In genomic region chr10:101771380-101771779, GRCh38 we compare ENCODE assay signal across 18 cellular contexts. TPM values are rescaled to one million over a fixed set of nuclear protein-coding genes. Genes with fewer than 3 reads are reported as not detected.
DNase-seq lines count a peak whose midpoint lies in the region; ATAC-seq, FAIRE-seq and TF ChIP-seq lines count a peak whose summit lies in the region.
"Had no signal": no experiment of that assay in that cellular context is flagged by ENCODE, and none has a peak within 500 bp of the region (broad histone marks: within the 10 kb centered on the region; RNA-seq: fewer than 3 reads in every experiment).

No MANE protein-coding gene starts in this region.

- no peak overlapping the region for H3K14ac ChIP-seq in neuronal stem cell (ENCODE audit: low read length)

- H3K4me3 Mint-ChIP-seq in GM23338: peak overlapping the region; percentile 33; the same call in 1 of the 3 replicates
- H3K4me3 Mint-ChIP-seq: CD8-positive, alpha-beta T cell had no signal

- WGBS in neuronal stem cell (ENCODE audit: extremely low coverage in 2 of 2, insufficient read length in 2 of 2, insufficient replicate concordance in 1 of 2), 2 donors: no CpG with 5 or more reads among the region's 10 CpGs

- H3K4me2 ChIP-seq in GM23338 (no peak overlapping the region), neuronal stem cell (ENCODE audit: insufficient read depth, low read length, poor library complexity, severe bottlenecking) (no peak overlapping the region)

- H3K9me3 ChIP-seq in kidney (ENCODE audit: control insufficient read depth in 1 of 2, low read length in 2 of 2): no peaks in the 10 kb centered on the region
- no peaks in the 10 kb centered on the region for H3K9me3 ChIP-seq in neuronal stem cell (replicated peaks in 1 of 2; ENCODE audit: control insufficient read depth in 2 of 2, insufficient read depth in 1 of 2, low read depth in 1 of 2, low read length in 2 of 2)

- peak overlapping the region; percentile 72 for H3K18ac ChIP-seq in neuronal stem cell (ENCODE audit: low read length)

- H3K4me1 Mint-ChIP-seq in GM23338: peaks cover 40% of the 10 kb centered on the region

- no peaks in the 10 kb centered on the region; the same call in 2 of the 3 replicates for H3K36me3 Mint-ChIP-seq in GM23338 (ENCODE audit: low read depth)
- H3K36me3 Mint-ChIP-seq: CD14-positive monocyte; CD8-positive, alpha-beta T cell had no signal

- no peak overlapping the region for H3K9ac ChIP-seq in kidney (ENCODE audit: low read length in 2 of 2)
- H3K9ac ChIP-seq in neuronal stem cell (ENCODE audit: low read depth, low read length, poor library complexity): no peak overlapping the region

- no peak overlapping the region for H3K4ac ChIP-seq in neuronal stem cell (ENCODE audit: low read length)

- H4K20me1 ChIP-seq in GM23338 (replicated peaks; ENCODE audit: insufficient read depth): no peaks in the 10 kb centered on the region

- no peak overlapping the region for H4K8ac ChIP-seq in neuronal stem cell (ENCODE audit: low read depth, low read length)

- H3K9me2 ChIP-seq in GM23338 (ENCODE audit: insufficient read depth): no peaks in the 10 kb centered on the region

- H3F3A ChIP-seq in GM23338 (replicated peaks; ENCODE audit: low read depth): peaks cover 11% of the 10 kb centered on the region; the same call in 1 of the 2 replicates

- H3K27me3 ChIP-seq in GM23338 (ENCODE audit: insufficient read depth) (peaks cover 47% of the 10 kb centered on the region), neuronal stem cell (ENCODE audit: control insufficient read depth in 3 of 3, insufficient read depth in 3 of 3, low read depth in 1 of 3, low read length in 3 of 3) (peaks cover 0 to 96% (median 18%) of the 10 kb centered on the region in 3 experiments)

- H3K4me1 ChIP-seq in GM23338 (ENCODE audit: insufficient read depth) (peaks cover 28% of the 10 kb centered on the region), kidney (ENCODE audit: control insufficient read depth in 1 of 2, insufficient read depth in 1 of 2, low read depth in 1 of 2, low read length in 2 of 2) (peaks cover 0 to 13% of the 10 kb centered on the region in 2 donors), neuronal stem cell (ENCODE audit: control insufficient read depth in 2 of 2, insufficient read depth in 1 of 2, low read depth in 1 of 2, low read length in 2 of 2) (peaks cover 0 to 38% of the 10 kb centered on the region in 2 donors)

- no peak overlapping the region for H3K4me3 ChIP-seq in GM23338
- H3K4me3 ChIP-seq in kidney (ENCODE audit: low read length in 2 of 2): no peak overlapping the region
- H3K4me3 ChIP-seq in neuronal stem cell (ENCODE audit: low read length in 2 of 2): no peak overlapping the region

- peaks cover 56% of the 10 kb centered on the region for H3K27me3 Mint-ChIP-seq in GM23338 (ENCODE audit: insufficient read depth, low read depth, poor library complexity)

- DNase-seq in AG20443 (ENCODE audit: low spot score): peak; percentile 7
- no peak for DNase-seq in GM23338 (ENCODE audit: low spot score)
- DNase-seq in kidney: peak; percentile 52
- DNase-seq in neuronal stem cell (ENCODE audit: low spot score): no peak
- DNase-seq in NCI-H1092 (lab: John Stamatoyannopoulos, UW): no peak
- no peak for DNase-seq in iPS-NIHi11 (ENCODE audit: low spot score)
- DNase-seq: CD8-positive, alpha-beta T cell; COR-L47; GF-D8; IMR-90; KBM-7 had no signal

- no peak overlapping the region for H3K27ac Mint-ChIP-seq in GM23338
- H3K27ac Mint-ChIP-seq: CD14-positive monocyte; CD8-positive, alpha-beta T cell had no signal

- H3K36me3 ChIP-seq in GM23338 (ENCODE audit: insufficient read depth): no peaks in the 10 kb centered on the region
- H3K36me3 ChIP-seq in kidney (ENCODE audit: control insufficient read depth in 1 of 2, insufficient read depth in 2 of 2, low read length in 2 of 2): no peaks in the 10 kb centered on the region
- H3K36me3 ChIP-seq in neuronal stem cell (replicated peaks in 1 of 2; ENCODE audit: control insufficient read depth in 2 of 2, insufficient read depth in 2 of 2, low read length in 2 of 2): peaks cover 0 to 2% of the 10 kb centered on the region in 2 donors

- H2BK5ac ChIP-seq in neuronal stem cell (ENCODE audit: low read length): no peak overlapping the region

- ATAC-seq in GM23338 (no peak), HG03457 (IDR thresholded peaks at IDR 0.05; ENCODE audit: unreplicated experiment) (no peak), GM18868 (IDR thresholded peaks at IDR 0.05; ENCODE audit: unreplicated experiment) (no peak)
- ATAC-seq: CD8-positive, alpha-beta T cell had no signal

- H2AFZ ChIP-seq in GM23338 (no peak overlapping the region), neuronal stem cell (ENCODE audit: low read length) (no peak overlapping the region)

- H2AK5ac ChIP-seq in neuronal stem cell (ENCODE audit: low read depth, low read length): peak overlapping the region; percentile 30

- H3K79me1 ChIP-seq in neuronal stem cell (ENCODE audit: low read depth, low read length): peaks cover 8% of the 10 kb centered on the region

- no peak overlapping the region for H4K91ac ChIP-seq in neuronal stem cell (ENCODE audit: low read depth, low read length, poor library complexity)

- no peak for FAIRE-seq in kidney (lab: Jason Lieb, UNC)
- FAIRE-seq: A204.1, H54 had no signal

- intact Hi-C loops in kidney (cut with DNase I): loop anchor here (10.0 kb wide), 1 partner anchor 167 kb away; no protein-coding TSS in a partner anchor

- H3K23ac ChIP-seq in neuronal stem cell (ENCODE audit: low read depth, low read length, poor library complexity): no peak overlapping the region

- H3K27ac ChIP-seq in GM23338 (ENCODE audit: low read depth): no peak overlapping the region
- no peak overlapping the region for H3K27ac ChIP-seq in kidney (ENCODE audit: low read depth in 2 of 2, low read length in 2 of 2)
- no peak overlapping the region for H3K27ac ChIP-seq in neuronal stem cell (replicated peaks; ENCODE audit: low read length)

- no peaks in the 10 kb centered on the region for H3K79me2 ChIP-seq in GM23338 (replicated peaks; ENCODE audit: insufficient read depth)

- H3K9me3 Mint-ChIP-seq in GM23338: no peaks in the 10 kb centered on the region
- H3K9me3 Mint-ChIP-seq: CD8-positive, alpha-beta T cell had no signal

- no peak overlapping the region for H2BK120ac ChIP-seq in neuronal stem cell (ENCODE audit: low read depth, low read length)

- no peak overlapping the region for H2BK12ac ChIP-seq in neuronal stem cell (ENCODE audit: low read length)

- H2BK15ac ChIP-seq in neuronal stem cell (ENCODE audit: low read length): no peak overlapping the region

- no peak for TF ChIP-seq CTCF in GM23338 (conservative IDR thresholded peaks at IDR 0.05; ENCODE audit: low read depth in 2 of 2)
- TF ChIP-seq CTCF in kidney (IDR thresholded peaks at IDR 0.05; ENCODE audit: borderline replicate concordance, extremely low read depth, insufficient read depth): no peak

TF ChIP-seq in GM23338, 12 proteins besides CTCF, POLR2A, EP300 and RAD21 (continues in another document):
- TF ChIP-seq CREB1 (CRISPR knock-in tag; IDR thresholded peaks at IDR 0.05; ENCODE audit: low read depth) (no peak), POLR2AphosphoS5 (IDR thresholded peaks at IDR 0.05; ENCODE audit: low read depth) (no peak), JUNB (IDR thresholded peaks at IDR 0.05; ENCODE audit: unreplicated experiment) (no peak), EZH2 (IDR thresholded peaks at IDR 0.05; ENCODE audit: low read depth, unreplicated experiment) (no peak), ETS1 (IDR thresholded peaks at IDR 0.05) (no peak), STAT1 (IDR thresholded peaks at IDR 0.05; ENCODE audit: unreplicated experiment) (no peak), ZNF114 (CRISPR knock-in tag; IDR thresholded peaks at IDR 0.05) (no peak), EZH2phosphoT487 (IDR thresholded peaks at IDR 0.05; ENCODE audit: unreplicated experiment) (no peak), ZNF331 (CRISPR knock-in tag; IDR thresholded peaks at IDR 0.05; ENCODE audit: low read depth) (no peak)

RNA-seq across cellular contexts. Expression of gene FGF8, which starts 4.5 kb away (rescaled TPM):
- 6.2 and 6.3 TPM in 2 replicates for total RNA-seq in GM23338 (2014; rRNA removed; shearing (Covaris generic))
- polyA plus RNA-seq in GM23338 (2016; fragmentation: Nextera tagmentation; extraction: Ambion mirVana) (1.6 and 2.7 TPM in 2 replicates), kidney (ENCODE audit: insufficient read depth, low read depth, low replicate concordance) (not detected)
- not detected for total RNA-seq in kidney
- 91.9 TPM for polyA plus RNA-seq in neuronal stem cell (2013, experiment 1 of 2)
- polyA plus RNA-seq in neuronal stem cell (2013, experiment 2 of 2): 86.1 TPM
- total RNA-seq: CD8-positive, alpha-beta T cell; HT-29; IMR-90 had no signal
- polyA plus RNA-seq: BJ, CD14-positive monocyte had no signal

RNA-seq across cellular contexts. Expression of gene NPM3, which starts 11.9 kb away (rescaled TPM):
- 258 and 345 TPM in 2 replicates for total RNA-seq in GM23338 (2014; rRNA removed; shearing (Covaris generic))
- 31.5 and 32.2 TPM in 2 replicates for polyA plus RNA-seq in GM23338 (2016; fragmentation: Nextera tagmentation; extraction: Ambion mirVana)
- total RNA-seq in kidney: 23.8 TPM
- polyA plus RNA-seq in kidney (ENCODE audit: insufficient read depth, low read depth, low replicate concordance): 34.0 TPM
- polyA plus RNA-seq in neuronal stem cell (2013, experiment 1 of 2): 105 TPM
- polyA plus RNA-seq in neuronal stem cell (2013, experiment 2 of 2): 108 TPM

RNA-seq across cellular contexts. Expression of gene OGA, which starts 46.9 kb away (rescaled TPM):
- total RNA-seq in GM23338 (2014; rRNA removed; shearing (Covaris generic)): 112 and 131 TPM in 2 replicates
- polyA plus RNA-seq in GM23338 (2016; fragmentation: Nextera tagmentation; extraction: Ambion mirVana): 68.1 and 68.4 TPM in 2 replicates
- total RNA-seq in kidney: 146 TPM
- polyA plus RNA-seq in kidney (ENCODE audit: insufficient read depth, low read depth, low replicate concordance): 33.4 TPM
- polyA plus RNA-seq in neuronal stem cell (2013, experiment 1 of 2): 74.9 TPM
- polyA plus RNA-seq in neuronal stem cell (2013, experiment 2 of 2): 76.0 TPM

Comparison
In these comparisons a context has a peak if more than half of its experiments do, and no peak if none do; other contexts are left out.
1. DNase-seq: peak in AG20443 (single experiment) and kidney (single experiment); none in GM23338 (single experiment), neuronal stem cell (single experiment), NCI-H1092 (single experiment) and iPS-NIHi11 (single experiment).
2. RNA of gene NPM3, which starts 11.9 kb away (total RNA-seq): 258 to 345 TPM in GM23338; 23.8 TPM in kidney (single experiment); every median in the first group is over 10 times any median in the second.